ENCODE assay signal across 9 cellular contexts in the genomic region with DNA sequence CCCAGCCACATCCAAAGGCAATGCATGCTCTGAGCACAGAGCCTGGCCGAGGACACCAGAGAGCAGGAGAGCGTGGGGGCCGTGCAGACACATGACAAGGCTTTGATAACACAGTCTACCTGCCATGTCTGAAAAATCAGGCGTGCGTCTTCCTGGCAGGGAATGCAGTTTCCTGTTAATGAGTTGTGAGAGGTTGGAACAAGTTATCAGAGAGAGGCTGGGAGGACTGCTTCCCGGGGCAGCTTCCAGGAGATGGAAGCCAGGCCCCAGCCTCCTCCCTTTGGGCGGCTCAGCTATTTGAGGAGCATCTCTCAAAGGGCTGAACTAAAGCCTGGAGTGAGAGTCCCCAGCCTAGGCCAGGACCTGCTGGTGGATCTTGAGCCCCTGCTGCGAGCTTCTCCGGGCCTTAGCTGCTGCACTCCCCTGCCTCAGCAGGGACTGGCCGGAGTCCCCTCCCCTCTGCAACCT.
DNase-seq lines count a peak whose midpoint lies in the region; ATAC-seq and TF ChIP-seq lines count a peak whose summit lies in the region.
"Had no signal": no experiment of that assay in that cellular context is flagged by ENCODE, and none has a peak within 500 bp of the region (broad histone marks: within the 10 kb centered on the region; RNA-seq: fewer than 3 reads in every experiment).

No MANE protein-coding gene starts in this region.

- ATAC-seq in omental fat pad (ENCODE audit: low FRiP score) (peak; percentile 73), HG03442 (IDR thresholded peaks at IDR 0.05; ENCODE audit: unreplicated experiment) (no peak)

- no peaks in the 10 kb centered on the region for H3K9me3 ChIP-seq in BE2C

- H3K27ac ChIP-seq in brain microvascular endothelial cell, result no peak overlapping the region

- in situ Hi-C loops in brain microvascular endothelial cell (cut with HindIII; ENCODE audit: low pct_ligation_motif_present, low sequenced_read_pairs), result no loop called here

- H3K27me3 ChIP-seq in BE2C (no peaks in the 10 kb centered on the region), brain microvascular endothelial cell (replicated peaks) (no peaks in the 10 kb centered on the region)

- H3K4me3 ChIP-seq in BE2C (ENCODE audit: low read depth, low read length), result no peak overlapping the region
- no peak overlapping the region for H3K4me3 ChIP-seq in brain microvascular endothelial cell (ENCODE audit: low read depth, low read length)

- H3K4me1 ChIP-seq in BE2C, result peaks cover 23% of the 10 kb centered on the region

- no peak for TF ChIP-seq CTCF in BE2C (IDR thresholded peaks at IDR 0.05; ENCODE audit: low read depth, low read length)
- no peak for TF ChIP-seq CTCF in omental fat pad (IDR thresholded peaks at IDR 0.05)
- TF ChIP-seq CTCF in brain microvascular endothelial cell (IDR thresholded peaks at IDR 0.05; ENCODE audit: low read depth, low read length, missing control alignments), result no peak

- H3K36me3 ChIP-seq in BE2C (no peaks in the 10 kb centered on the region), brain microvascular endothelial cell (replicated peaks) (no peaks in the 10 kb centered on the region)

- peak; percentile 91 for DNase-seq in BE2C
- peak; percentile 56 for DNase-seq in glomerular visceral epithelial cell (ENCODE audit: extremely low spot score)
- no peak for DNase-seq in omental fat pad (ENCODE audit: low spot score)
- no peak for DNase-seq in T-helper 1 cell
- DNase-seq in brain microvascular endothelial cell, result no peak
- DNase-seq in NCI-H187 (lab: John Stamatoyannopoulos, UW), result no peak
- DNase-seq: DND-41 had no signal

TF ChIP-seq in PFSK-1, 5 proteins besides CTCF, POLR2A, EP300 and RAD21:
- TF ChIP-seq FOXP2 (optimal IDR thresholded peaks at IDR 0.05; ENCODE audit: borderline replicate concordance, extremely low read depth, extremely low read length, insufficient read depth) (peak; percentile 24), TAF1 (IDR thresholded peaks at IDR 0.05; ENCODE audit: borderline replicate concordance, insufficient read depth, low read length) (no peak)

Comparison
In these comparisons a context has a peak if more than half of its experiments do, and no peak if none do; other contexts are left out.
1. DNase-seq: peak in BE2C (single experiment) and glomerular visceral epithelial cell (single experiment); none in omental fat pad (single experiment), T-helper 1 cell (0 of 5), brain microvascular endothelial cell (single experiment) and NCI-H187 (0 of 2).